ENCODE assay signal across 8 cellular contexts in genomic region chr1:210373878-210374599, GRCh38. TPM values are rescaled to one million over a fixed set of nuclear protein-coding genes. Genes with fewer than 3 reads are reported as not detected.
DNase-seq lines count a peak whose midpoint lies in the region; ATAC-seq and TF ChIP-seq lines count a peak whose summit lies in the region.

No MANE protein-coding gene starts in this region.

- BruUV-seq in OCI-LY7 (replicated peaks; lab: Mats Ljungman, UMichigan): TSS peak; percentile 99

- no peak for TF ChIP-seq EP300 in gastroesophageal sphincter (IDR thresholded peaks at IDR 0.05)

- DNase-seq in DMS 273 (lab: John Stamatoyannopoulos, UW; ENCODE audit: unreplicated experiment) (peak; percentile 98), OCI-LY7 (ENCODE audit: low spot score) (peak; percentile 61), retinal pigment epithelial cell (ENCODE audit: low read depth) (peak; percentile 90), NCI-H1092 treated with DMSO at 0.1 percent for 48 hours (lab: John Stamatoyannopoulos, UW) (no peak)
- peak; percentile 78 for DNase-seq in activated T-cell treated with anti-CD3 and anti-CD28 coated beads, Interleukin-2, amount 50 U/mL, for 24 hours

- H2AFZ ChIP-seq in OCI-LY7 (ENCODE audit: low read length): peak overlapping the region; percentile 7; the same call in 1 of the 2 replicates

- 37 to 46% methylated on average over 9 of the region's 9 CpGs for WGBS in gastroesophageal sphincter (ENCODE audit: low coverage in 1 of 2), 2 donors

- H3K27ac ChIP-seq in OCI-LY7 (ENCODE audit: low read depth, low read length, poor library complexity, severe bottlenecking) (peak overlapping the region; percentile 47), gastroesophageal sphincter (no peak overlapping the region)

- POLR2A ChIA-PET in OCI-LY7 (lab: Charles Lee): interaction anchor here (0.5 to 1.3 kb wide), 6 partner anchors 10 to 50 kb away, joined by 3 to 5 read pairs (median 3); no protein-coding TSS in a partner anchor

- H3K9me3 Mint-ChIP-seq in activated T-cell treated with anti-CD3 and anti-CD28 coated beads, Interleukin-2, amount 50 U/mL, for 24 hours: no peaks in the 10 kb centered on the region

- H3K79me2 ChIP-seq in OCI-LY7 (ENCODE audit: insufficient read depth, low read depth, low read length): no peaks in the 10 kb centered on the region

- TF ChIP-seq CTCF in OCI-LY7 (conservative IDR thresholded peaks at IDR 0.05; ENCODE audit: low read length): peak; percentile 90
- peak in 3 of 4 experiments; percentile 17 to 54 (median 29) for TF ChIP-seq CTCF in gastroesophageal sphincter (IDR thresholded peaks at IDR 0.05)
- peak; percentile 99 for TF ChIP-seq CTCF in retinal pigment epithelial cell (conservative IDR thresholded peaks at IDR 0.05; ENCODE audit: low read depth, low read length)

- H3K36me3 ChIP-seq in OCI-LY7 (ENCODE audit: insufficient read depth, low read length) (no peaks in the 10 kb centered on the region), gastroesophageal sphincter (peaks cover 0 to 6% of the 10 kb centered on the region in 2 donors)

- H3K27me3 Mint-ChIP-seq in activated T-cell treated with anti-CD3 and anti-CD28 coated beads, Interleukin-2, amount 50 U/mL, for 24 hours: peaks cover 3% of the 10 kb centered on the region

- H3K27ac Mint-ChIP-seq in activated T-cell treated with anti-CD3 and anti-CD28 coated beads, Interleukin-2, amount 50 U/mL, for 24 hours: peak overlapping the region; percentile 99

- H3K4me1 ChIP-seq in OCI-LY7 (ENCODE audit: insufficient read depth, low read length, poor library complexity, severe bottlenecking) (no peaks in the 10 kb centered on the region), gastroesophageal sphincter (no peaks in the 10 kb centered on the region)

- intact Hi-C loops in OCI-LY7 (cut with micrococcal nuclease; ENCODE audit: unreplicated experiment): loop anchor here (2.0 kb wide), 1 partner anchor 41 kb away; no protein-coding TSS in a partner anchor

- H3K4me2 ChIP-seq in OCI-LY7 (ENCODE audit: low read length): no peak overlapping the region; the same call in 1 of the 2 replicates

- no peak for TF ChIP-seq POLR2A in gastroesophageal sphincter (IDR thresholded peaks at IDR 0.05)

- no peak overlapping the region for H3K4me3 Mint-ChIP-seq in activated T-cell treated with anti-CD3 and anti-CD28 coated beads, Interleukin-2, amount 50 U/mL, for 24 hours

- H4K20me1 ChIP-seq in OCI-LY7 (ENCODE audit: insufficient read depth, low read length): no peaks in the 10 kb centered on the region

- H3K27me3 ChIP-seq in gastroesophageal sphincter: no peaks in the 10 kb centered on the region

- no peaks in the 10 kb centered on the region for H3K36me3 Mint-ChIP-seq in activated T-cell treated with anti-CD3 and anti-CD28 coated beads, Interleukin-2, amount 50 U/mL, for 24 hours (ENCODE audit: low read depth)

- H3K4me1 Mint-ChIP-seq in activated T-cell treated with anti-CD3 and anti-CD28 coated beads, Interleukin-2, amount 50 U/mL, for 24 hours (ENCODE audit: low read depth): peaks cover 33% of the 10 kb centered on the region

- no peak overlapping the region for H3K4me3 ChIP-seq in OCI-LY7 (ENCODE audit: low read depth, low read length, poor library complexity, severe bottlenecking)
- H3K4me3 ChIP-seq in gastroesophageal sphincter: no peak overlapping the region
- H3K4me3 ChIP-seq in retinal pigment epithelial cell (ENCODE audit: low read length): no peak overlapping the region

- no peaks in the 10 kb centered on the region for H3K9me3 ChIP-seq in OCI-LY7 (ENCODE audit: low read length)
- no peaks in the 10 kb centered on the region for H3K9me3 ChIP-seq in gastroesophageal sphincter

- CTCF ChIA-PET in OCI-LY7 (lab: Charles Lee; ENCODE audit: unreplicated experiment): no interaction called here

- no peaks in the 10 kb centered on the region for H3K9me2 ChIP-seq in OCI-LY7 (ENCODE audit: insufficient read depth, low read length)

- peak; percentile 74 for ATAC-seq in GM19328 (IDR thresholded peaks at IDR 0.05; ENCODE audit: unreplicated experiment)
- ATAC-seq in HG03439 (IDR thresholded peaks at IDR 0.05; ENCODE audit: unreplicated experiment): peak; percentile 74
- ATAC-seq in gastroesophageal sphincter: peak; percentile 74

RNA-seq across cellular contexts. Expression of gene HHAT, which starts 45.3 kb away (rescaled TPM):
- 5.2 and 5.4 TPM in 2 replicates for total RNA-seq in OCI-LY7 (2014; rRNA removed; shearing (Covaris generic))
- total RNA-seq in OCI-LY7 (2022) (9.5 and 11.1 TPM in 2 replicates), gastroesophageal sphincter (1 to 10 TPM; 1.2 to 2.4 (median 1.9) TPM)

Comparison
In these comparisons a context has a peak if more than half of its experiments do, and no peak if none do; other contexts are left out.
1. CTCF ChIP-seq: peak in every context shown above with its lines; median percentile 99 in retinal pigment epithelial cell; 90 in OCI-LY7; 29 in gastroesophageal sphincter.